Comparison of ENCODE assay signal across 12 cellular contexts in the genomic region with DNA sequence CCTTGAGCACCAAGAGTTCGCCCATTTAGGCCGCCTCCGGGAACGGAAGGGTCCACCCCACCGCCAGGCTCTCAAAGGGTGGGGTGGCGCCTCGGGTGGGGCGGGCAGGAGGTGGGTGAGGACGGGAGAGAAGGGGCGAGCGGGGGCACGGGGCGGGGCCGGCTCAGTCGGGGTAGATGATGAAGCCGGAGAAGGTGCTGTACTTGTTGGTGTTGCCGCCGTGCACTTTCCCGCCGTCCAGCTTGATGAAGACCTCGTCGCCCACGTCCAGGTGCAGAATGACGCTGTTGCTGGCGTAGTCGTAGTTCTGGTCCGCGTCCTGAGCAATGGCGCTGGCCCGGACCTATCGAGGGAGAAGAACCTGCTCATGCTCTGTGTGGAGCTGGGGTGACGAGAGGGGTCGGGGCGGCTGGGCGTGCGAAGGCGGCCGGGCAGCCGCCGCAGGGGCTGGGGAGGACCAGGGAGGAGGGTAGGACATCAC. TPM values are rescaled to one million over a fixed set of nuclear protein-coding genes. Genes with fewer than 3 reads are reported as not detected.
A peak's percentile ranks its signal among the peaks of the same experiment; 100 is the strongest.
DNase-seq lines count a peak whose midpoint lies in the region; ATAC-seq and TF ChIP-seq lines count a peak whose summit lies in the region.
"Had no signal": no experiment of that assay in that cellular context is flagged by ENCODE, and none has a peak within 500 bp of the region (broad histone marks: within the 10 kb centered on the region; RNA-seq: fewer than 3 reads in every experiment).

No MANE protein-coding gene starts in this region.

- no peak for ATAC-seq in IMR-90 (ENCODE audit: low read depth)
- no peak for ATAC-seq in PC-3
- no peak for ATAC-seq in GM19467 (IDR thresholded peaks at IDR 0.05; ENCODE audit: unreplicated experiment)
- no peak for ATAC-seq in aorta (ENCODE audit: low FRiP score)

- in situ Hi-C loops in IMR-90 (cut with MboI; ENCODE audit: low sequenced_read_pairs), result no loop called here

- no peak overlapping the region for H3K4ac ChIP-seq in IMR-90 (ENCODE audit: low read depth, low read length)

- H3K27me3 ChIP-seq in BLaER1 treated with 17β-estradiol and CSF1 and Interleukin-3, amounts not matched to agents 10 nM and 100 nM, result peaks cover 74 to 85% (median 81%) of the 10 kb centered on the region in 11 experiments
- peaks cover 34% of the 10 kb centered on the region for H3K27me3 ChIP-seq in IMR-90 (ENCODE audit: control insufficient read depth, insufficient read depth, low read length)
- peaks cover 24% of the 10 kb centered on the region for H3K27me3 ChIP-seq in osteoblast (ENCODE audit: insufficient read depth, low read length)
- H3K27me3 ChIP-seq in PC-3 (ENCODE audit: low read length), result no peaks in the 10 kb centered on the region
- H3K27me3 ChIP-seq in aorta (ENCODE audit: control insufficient read depth in 1 of 2, insufficient read depth in 2 of 2, low read length in 1 of 2), result no peaks in the 10 kb centered on the region

- H2BK120ac ChIP-seq in IMR-90 (ENCODE audit: low read depth, low read length), result no peak overlapping the region

- no peaks in the 10 kb centered on the region for H3K9me2 ChIP-seq in PC-3 (replicated peaks; ENCODE audit: low read length)

- TF ChIP-seq RAD21 in IMR-90 (IDR thresholded peaks at IDR 0.05; ENCODE audit: low read length), result no peak

- dilution Hi-C loops in IMR-90 (cut with HindIII; ENCODE audit: low sequenced_read_pairs, unreplicated experiment), result no loop called here

- TF ChIP-seq POLR2A in IMR-90 (IDR thresholded peaks at IDR 0.05; ENCODE audit: low read depth, low read length), result no peak

- no peak overlapping the region for H2AK9ac ChIP-seq in IMR-90 (replicated peaks; ENCODE audit: low read depth, low read length, poor library complexity)

- H3K14ac ChIP-seq in IMR-90 (replicated peaks; ENCODE audit: low read depth, low read length), result no peak overlapping the region

- no peaks in the 10 kb centered on the region for H3K79me1 ChIP-seq in IMR-90 (ENCODE audit: low read depth in 1 of 2, low read length in 2 of 2)

- peak overlapping the region in 6 of 11 experiments; percentile 13 to 66 (median 24); a peak in 6 of 22 replicates for H3K4me2 ChIP-seq in BLaER1 treated with 17β-estradiol and CSF1 and Interleukin-3, amounts not matched to agents 10 nM and 100 nM
- no peak overlapping the region for H3K4me2 ChIP-seq in IMR-90 (ENCODE audit: low read depth, low read length)
- H3K4me2 ChIP-seq in osteoblast (ENCODE audit: insufficient read depth, low read length), result no peak overlapping the region
- no peak overlapping the region for H3K4me2 ChIP-seq in PC-3 (ENCODE audit: low read length)

- no peak overlapping the region for H2BK5ac ChIP-seq in IMR-90 (ENCODE audit: low read depth, low read length, poor library complexity, severe bottlenecking)

- H2BK15ac ChIP-seq in IMR-90 (ENCODE audit: low read depth, low read length), result no peak overlapping the region

- H2BK20ac ChIP-seq in IMR-90 (ENCODE audit: low read depth, low read length), result no peak overlapping the region

- H2AK5ac ChIP-seq in IMR-90 (ENCODE audit: low read depth, low read length), result no peak overlapping the region

- H4K8ac ChIP-seq in IMR-90 (ENCODE audit: low read depth in 2 of 2, low read length in 2 of 2), result no peak overlapping the region

- no peak for DNase-seq in IMR-90
- no peak for DNase-seq in epithelial cell of esophagus (ENCODE audit: low read depth)
- DNase-seq in osteoblast (ENCODE audit: insufficient read length, low spot score, missing footprints), result peak; percentile 70
- DNase-seq in PC-3, result no peak
- no peak for DNase-seq in NCI-H2081 (lab: John Stamatoyannopoulos, UW)
- DNase-seq in aorta, result no peak
- DNase-seq: NCI-H2107, RPMI8226 had no signal

- no peak overlapping the region for H3K18ac ChIP-seq in IMR-90 (ENCODE audit: low read depth, low read length)

- no TSS peak for BruUV-seq in IMR-90 (replicated peaks; lab: Mats Ljungman, UMichigan)
- no TSS peak for BruUV-seq in PC-3 (replicated peaks; lab: Mats Ljungman, UMichigan)

- TF ChIP-seq CTCF in IMR-90 (conservative IDR thresholded peaks at IDR 0.05; ENCODE audit: low read depth, low read length) (no peak), epithelial cell of esophagus (IDR thresholded peaks at IDR 0.05; ENCODE audit: insufficient read depth, low read depth, low read length, missing control alignments) (no peak), osteoblast (IDR thresholded peaks at IDR 0.05; ENCODE audit: extremely low read depth, low read depth, low read length) (no peak), PC-3 (conservative IDR thresholded peaks at IDR 0.05; ENCODE audit: low read depth, low read length) (no peak)

- no peaks in the 10 kb centered on the region for H3K9me1 ChIP-seq in IMR-90 (ENCODE audit: insufficient read depth, low read length)

- 40% methylated on average over 22 of the region's 40 CpGs; no CpG with 5 or more reads in 1 of the 2 experiments for WGBS in IMR-90 (ENCODE audit: extremely low coverage in 2 of 2, insufficient read length in 1 of 2), 2 experiments
- WGBS in aorta, 2 donors, result 33 to 44% methylated on average over 34 to 40 of the region's 40 CpGs

- H2AFZ ChIP-seq in IMR-90 (replicated peaks; ENCODE audit: low read length, poor library complexity) (peak overlapping the region; percentile 55), osteoblast (ENCODE audit: low read length) (no peak overlapping the region), PC-3 (ENCODE audit: low read length) (no peak overlapping the region)

- H3K27ac ChIP-seq in BLaER1 treated with 17β-estradiol and CSF1 and Interleukin-3, amounts not matched to agents 10 nM and 100 nM, result no peak overlapping the region
- H3K27ac ChIP-seq in IMR-90 (ENCODE audit: insufficient read depth, low read length), result no peak overlapping the region
- no peak overlapping the region for H3K27ac ChIP-seq in osteoblast (ENCODE audit: low read depth, low read length)
- no peak overlapping the region for H3K27ac ChIP-seq in PC-3 (ENCODE audit: low read length)
- no peak overlapping the region for H3K27ac ChIP-seq in aorta (ENCODE audit: low read depth in 1 of 2, low read length in 2 of 2)
- H3K27ac ChIP-seq: adrenal gland had no signal

- H4K20me1 ChIP-seq in BLaER1 treated with 17β-estradiol and CSF1 and Interleukin-3, amounts not matched to agents 10 nM and 100 nM, result peaks cover 0 to 83% (median 49%) of the 10 kb centered on the region in 11 experiments; a peak in 16 of 22 replicates
- no peaks in the 10 kb centered on the region for H4K20me1 ChIP-seq in IMR-90 (ENCODE audit: insufficient read depth, low read length)
- no peaks in the 10 kb centered on the region for H4K20me1 ChIP-seq in osteoblast (ENCODE audit: insufficient read depth, low read length)
- no peaks in the 10 kb centered on the region for H4K20me1 ChIP-seq in PC-3 (ENCODE audit: low read length)

- H3F3A ChIP-seq in PC-3 (ENCODE audit: low read length, unreplicated experiment), result no peaks in the 10 kb centered on the region

- H3K9ac ChIP-seq in BLaER1 treated with 17β-estradiol and CSF1 and Interleukin-3, amounts not matched to agents 10 nM and 100 nM, result 0 out of 22 replicates have a peak overlapping the region, but pooled peaks of 1 of the 11 experiments have one; percentile 8
- H3K9ac ChIP-seq in IMR-90 (ENCODE audit: low read depth, low read length), result no peak overlapping the region
- no peak overlapping the region for H3K9ac ChIP-seq in PC-3 (ENCODE audit: low read length)

- H3K23ac ChIP-seq in IMR-90 (ENCODE audit: low read depth, low read length), result no peak overlapping the region

- H4K91ac ChIP-seq in IMR-90 (ENCODE audit: insufficient read depth, low read depth, low read length), result no peak overlapping the region

- CTCF ChIA-PET in IMR-90 (lab: Yijun Ruan, JAX) (interaction anchor here (1.2 to 3.6 kb wide), 2 partner anchors 9 to 15 kb away, joined by 3 to 24 read pairs; no protein-coding TSS in a partner anchor), PC-3 (lab: Charles Lee) (interaction anchor here (1.8 to 2.0 kb wide), 2 partner anchors 15 to 182 kb away, joined by 16 to 21 read pairs; partner anchors contain the start of gene DNAJC22)

- POLR2A ChIA-PET in IMR-90 (lab: Charles Lee; ENCODE audit: unreplicated experiment) (no interaction called here), PC-3 (lab: Charles Lee; ENCODE audit: unreplicated experiment) (no interaction called here)

- H3K36me3 ChIP-seq in BLaER1 treated with 17β-estradiol and CSF1 and Interleukin-3, amounts not matched to agents 10 nM and 100 nM, result peaks cover 5 to 43% (median 36%) of the 10 kb centered on the region in 11 experiments; a peak in 19 of 22 replicates
- H3K36me3 ChIP-seq in IMR-90 (ENCODE audit: control insufficient read depth, insufficient read depth, low read length), result peaks cover 6% of the 10 kb centered on the region
- peaks cover 10% of the 10 kb centered on the region for H3K36me3 ChIP-seq in osteoblast (ENCODE audit: insufficient read depth, low read length)
- H3K36me3 ChIP-seq in PC-3 (ENCODE audit: low read depth, low read length), result peaks cover 6% of the 10 kb centered on the region; the same call in 1 of the 2 replicates
- no peaks in the 10 kb centered on the region for H3K36me3 ChIP-seq in aorta (ENCODE audit: control insufficient read depth in 1 of 2, insufficient read depth in 2 of 2, low read length in 1 of 2)
- H3K36me3 ChIP-seq: adrenal gland had no signal

- no peak overlapping the region for H3K56ac ChIP-seq in IMR-90 (ENCODE audit: extremely low read depth, insufficient read depth, low read length)

- H3K9me3 ChIP-seq in BLaER1 treated with 17β-estradiol and CSF1 and Interleukin-3, amounts not matched to agents 10 nM and 100 nM (replicated peaks in 1 of 11), result no peaks in the 10 kb centered on the region
- H3K9me3 ChIP-seq in IMR-90 (ENCODE audit: control insufficient read depth, insufficient read depth, low read length) (no peaks in the 10 kb centered on the region), osteoblast (ENCODE audit: low read depth, low read length) (no peaks in the 10 kb centered on the region), PC-3 (ENCODE audit: low read length) (no peaks in the 10 kb centered on the region), aorta (ENCODE audit: control insufficient read depth, low read length) (no peaks in the 10 kb centered on the region)
- H3K9me3 ChIP-seq: adrenal gland had no signal

- H3K4me1 ChIP-seq in BLaER1 treated with 17β-estradiol and CSF1 and Interleukin-3, amounts not matched to agents 10 nM and 100 nM, result peaks cover 4 to 18% (median 11%) of the 10 kb centered on the region in 10 experiments; a peak in 14 of 20 replicates
- H3K4me1 ChIP-seq in IMR-90 (ENCODE audit: control insufficient read depth, insufficient read depth, low read length), result no peaks in the 10 kb centered on the region
- peaks cover 3% of the 10 kb centered on the region for H3K4me1 ChIP-seq in osteoblast (ENCODE audit: insufficient read depth, low read length)
- H3K4me1 ChIP-seq in PC-3 (ENCODE audit: insufficient read depth, low read length), result no peaks in the 10 kb centered on the region
- H3K4me1 ChIP-seq in aorta (ENCODE audit: control insufficient read depth in 1 of 2, insufficient read depth in 2 of 2, low read length in 2 of 2), result no peaks in the 10 kb centered on the region

- no peaks in the 10 kb centered on the region for H3K79me2 ChIP-seq in osteoblast (ENCODE audit: insufficient read depth, low read length)
- H3K79me2 ChIP-seq in PC-3 (ENCODE audit: low read length), result no peaks in the 10 kb centered on the region

- 0 out of 20 replicates have a peak overlapping the region, but pooled peaks of 2 of the 10 experiments have one; percentile 6 to 11 for H3K4me3 ChIP-seq in BLaER1 treated with 17β-estradiol and CSF1 and Interleukin-3, amounts not matched to agents 10 nM and 100 nM
- no peak overlapping the region for H3K4me3 ChIP-seq in IMR-90 (ENCODE audit: insufficient read depth, low read depth, low read length)
- peak overlapping the region; percentile 26 for H3K4me3 ChIP-seq in epithelial cell of esophagus (ENCODE audit: low read length)
- H3K4me3 ChIP-seq in osteoblast (ENCODE audit: insufficient read depth, low read length), result no peak overlapping the region
- no peak overlapping the region for H3K4me3 ChIP-seq in PC-3 (ENCODE audit: low read length)
- H3K4me3 ChIP-seq in aorta (ENCODE audit: low read length in 2 of 2), result no peak overlapping the region
- H3K4me3 ChIP-seq: adrenal gland had no signal

- intact Hi-C loops in IMR-90 (cut with micrococcal nuclease) (no loop called here), PC-3 (cut with micrococcal nuclease) (no loop called here), aorta (cut with DNase I) (loop anchor here in 1 of 2 donors (5.0 kb wide), 1 partner anchor 46 kb away; no protein-coding TSS in a partner anchor)

- H4K5ac ChIP-seq in IMR-90 (ENCODE audit: low read depth, low read length), result no peak overlapping the region

RNA-seq across cellular contexts. Expression of gene C1QL4, which starts 4.1 kb away (rescaled TPM):
- total RNA-seq in IMR-90 (2012; rRNA removed) (0.18 and 0.28 TPM in 2 replicates), osteoblast (0.36 TPM in 1 of 2 replicates, not detected in the other), PC-3 (2014; rRNA removed) (5.3 and 6.9 TPM in 2 replicates), aorta (not detected)
- polyA plus RNA-seq in IMR-90 (2012; rRNA removed) (0.46 and 0.60 TPM in 2 replicates), aorta (not detected)
- 0.55 and 0.96 TPM in 2 replicates for polyA plus RNA-seq in IMR-90 (2012; cell fraction: cytosol; rRNA removed)
- polyA plus RNA-seq in IMR-90 (2012; cell fraction: nucleus; rRNA removed; ENCODE audit: low replicate concordance), result 0.84 and 1.3 TPM in 2 replicates
- total RNA-seq: kidney epithelial cell had no signal
- polyA plus RNA-seq: adrenal gland had no signal

RNA-seq across cellular contexts. Expression of gene TROAP, which starts 9.9 kb away (rescaled TPM):
- total RNA-seq in IMR-90 (2012; rRNA removed) (15.6 and 21.5 TPM in 2 replicates), osteoblast (2.5 and 3.5 TPM in 2 replicates), PC-3 (2014; rRNA removed) (99.2 and 103 TPM in 2 replicates), aorta (1 to 10 TPM; 1.1 to 4.3 TPM)
- polyA plus RNA-seq in IMR-90 (2012; rRNA removed) (29.3 and 46.0 TPM in 2 replicates), aorta (1 to 10 TPM in 1 of 2 donors, under 1 TPM in 1; 0.10 to 1.8 TPM)
- polyA plus RNA-seq in IMR-90 (2012; cell fraction: cytosol; rRNA removed), result 13.7 and 15.7 TPM in 2 replicates
- polyA plus RNA-seq in IMR-90 (2012; cell fraction: nucleus; rRNA removed; ENCODE audit: low replicate concordance), result 36.7 and 80.0 TPM in 2 replicates

RNA-seq across cellular contexts. Expression of gene DNAJC22, which starts 13.8 kb away (rescaled TPM):
- 6.7 and 8.1 TPM in 2 replicates for total RNA-seq in IMR-90 (2012; rRNA removed)
- 8.1 and 8.2 TPM in 2 replicates for polyA plus RNA-seq in IMR-90 (2012; rRNA removed)
- 4.2 and 6.7 TPM in 2 replicates for polyA plus RNA-seq in IMR-90 (2012; cell fraction: cytosol; rRNA removed)
- 10.5 and 11.0 TPM in 2 replicates for polyA plus RNA-seq in IMR-90 (2012; cell fraction: nucleus; rRNA removed; ENCODE audit: low replicate concordance)
- total RNA-seq in osteoblast, result 0.29 and 1.1 TPM in 2 replicates
- 12.9 and 16.8 TPM in 2 replicates for total RNA-seq in PC-3 (2014; rRNA removed)
- total RNA-seq in aorta, result under 1 TPM in 1 of 2 donors, not detected in 1; 0.24 TPM
- 1 to 10 TPM in 1 of 2 donors, under 1 TPM in 1; 0.50 to 1.2 TPM for polyA plus RNA-seq in aorta

RNA-seq across cellular contexts. Expression of gene SPATS2, which starts 34.3 kb away (rescaled TPM):
- total RNA-seq in IMR-90 (2012; rRNA removed) (44.7 and 63.3 TPM in 2 replicates), osteoblast (23.3 and 25.7 TPM in 2 replicates), PC-3 (2014; rRNA removed) (27.0 and 29.0 TPM in 2 replicates), aorta (10 to 100 TPM; 19.3 to 29.8 TPM)
- polyA plus RNA-seq in IMR-90 (2012; rRNA removed) (45.0 and 50.6 TPM in 2 replicates), aorta (10 to 100 TPM in 1 of 2 donors, 1 to 10 TPM in 1; 5.5 to 11.5 TPM)
- polyA plus RNA-seq in IMR-90 (2012; cell fraction: cytosol; rRNA removed), result 16.7 and 46.0 TPM in 2 replicates
- 23.4 and 62.3 TPM in 2 replicates for polyA plus RNA-seq in IMR-90 (2012; cell fraction: nucleus; rRNA removed; ENCODE audit: low replicate concordance)

RNA-seq across cellular contexts. Expression of gene PRPH, which starts 38.0 kb away (rescaled TPM):
- total RNA-seq in IMR-90 (2012; rRNA removed) (not detected in 2 replicates), osteoblast (under 0.01 TPM in 1 of 2 replicates, not detected in the other), PC-3 (2014; rRNA removed) (0.15 TPM in 1 of 2 replicates, not detected in the other), aorta (1 to 10 TPM in 1 of 2 donors, under 1 TPM in 1; 0.49 to 5.4 TPM)
- polyA plus RNA-seq in IMR-90 (2012; rRNA removed) (not detected in 2 replicates), aorta (10 to 100 TPM in 1 of 2 donors, not detected in 1; 13.8 TPM)
- 0.02 TPM in 1 of 2 replicates, not detected in the other for polyA plus RNA-seq in IMR-90 (2012; cell fraction: cytosol; rRNA removed)
- polyA plus RNA-seq in IMR-90 (2012; cell fraction: nucleus; rRNA removed; ENCODE audit: low replicate concordance), result 0.29 and 0.49 TPM in 2 replicates

Comparison
In these comparisons a context has a peak if more than half of its experiments do, and no peak if none do; other contexts are left out.
1. H3K4me2 ChIP-seq: peak in BLaER1 treated with 17β-estradiol and CSF1 and Interleukin-3, amounts not matched to agents 10 nM and 100 nM (6 of 11); none in IMR-90 (single experiment), osteoblast (single experiment) and PC-3 (single experiment).